In genomic region chr21:45539046-45539795, GRCh38 we compare ENCODE assay signal across 15 cellular contexts. TPM values are rescaled to one million over a fixed set of nuclear protein-coding genes. Genes with fewer than 3 reads are reported as not detected.
DNase-seq lines count a peak whose midpoint lies in the region; ATAC-seq, FAIRE-seq and TF ChIP-seq lines count a peak whose summit lies in the region.
"Had no signal": no experiment of that assay in that cellular context is flagged by ENCODE, and none has a peak within 500 bp of the region (broad histone marks: within the 10 kb centered on the region; RNA-seq: fewer than 3 reads in every experiment).

No MANE protein-coding gene starts in this region.

- H3K27ac Mint-ChIP-seq in stimulated activated naive CD8-positive, alpha-beta T cell treated with anti-CD3 and anti-CD28 coated beads, Interleukin-15, amount 100 ng/mL, for 72 hours = peak overlapping the region in 1 of 2 donors; percentile 88
- H3K27ac Mint-ChIP-seq in neural progenitor cell = no peak overlapping the region
- H3K27ac Mint-ChIP-seq: immature natural killer cell; stimulated activated memory B cell treated with anti-CD40 and anti-IgM and Interleukin-4, amounts not matched to agents 10 μg/mL and 1 μg/mL and 100 μg/mL, for 72 hours had no signal

- H4K20me1 ChIP-seq in neural progenitor cell (ENCODE audit: low read depth) = peaks cover 42% of the 10 kb centered on the region

- peaks cover 24% of the 10 kb centered on the region for H3K79me2 ChIP-seq in neural progenitor cell (ENCODE audit: low read depth)

- in situ Hi-C loops in HAP-1 (cut with MboI; ENCODE audit: low sequenced_read_pairs) = no loop called here

- H3K27ac ChIP-seq in kidney (ENCODE audit: low read depth in 2 of 2, low read length in 2 of 2) = no peak overlapping the region
- H3K27ac ChIP-seq in neural progenitor cell = no peak overlapping the region
- H3K27ac ChIP-seq: 22Rv1, esophagus squamous epithelium had no signal

- peak overlapping the region; percentile 57 to 86 for H3K4me3 Mint-ChIP-seq in stimulated activated naive CD8-positive, alpha-beta T cell treated with anti-CD3 and anti-CD28 coated beads, Interleukin-15, amount 100 ng/mL, for 72 hours
- H3K4me3 Mint-ChIP-seq in neural progenitor cell = no peak overlapping the region
- H3K4me3 Mint-ChIP-seq: stimulated activated memory B cell treated with anti-CD40 and anti-IgM and Interleukin-4, amounts not matched to agents 10 μg/mL and 1 μg/mL and 100 μg/mL, for 72 hours had no signal

- H3K36me3 Mint-ChIP-seq in neural progenitor cell = peaks cover 3% of the 10 kb centered on the region
- H3K36me3 Mint-ChIP-seq: immature natural killer cell had no signal

- H3K9ac ChIP-seq in kidney (ENCODE audit: low read length in 2 of 2) (no peak overlapping the region), neural progenitor cell (no peak overlapping the region)

- intact Hi-C loops in kidney (cut with DNase I) = no loop called here

- peak; percentile 29 for DNase-seq in activated CD4-positive, CD25-positive, alpha-beta regulatory T cell treated with anti-CD3 and anti-CD28 coated beads, Interleukin-2, amount 50 U/mL, for 72 hours
- DNase-seq in activated CD8-positive, alpha-beta memory T cell treated with anti-CD3 and anti-CD28 coated beads, Interleukin-2, amount 50 U/mL, for 48 hours = peak; percentile 50
- peak; percentile 71 for DNase-seq in kidney
- DNase-seq in stimulated activated naive CD8-positive, alpha-beta T cell treated with anti-CD3 and anti-CD28 coated beads, Interleukin-15, amount 100 ng/mL, for 72 hours = no peak
- DNase-seq in HAP-1 (ENCODE audit: low spot score in 2 of 2) = no peak
- DNase-seq in cortex of kidney (lab: John Stamatoyannopoulos, UW) = no peak
- no peak for DNase-seq in neural progenitor cell (ENCODE audit: low spot score)
- DNase-seq: central memory CD4-positive, alpha-beta T cell; DMS79 treated with DMSO at 0.1 percent for 48 hours; esophagus squamous epithelium; immature natural killer cell had no signal

- no peak for TF ChIP-seq CTCF in kidney (IDR thresholded peaks at IDR 0.05; ENCODE audit: borderline replicate concordance, extremely low read depth, insufficient read depth)
- TF ChIP-seq CTCF in neural progenitor cell (IDR thresholded peaks at IDR 0.05) = no peak

- peaks cover 71% of the 10 kb centered on the region for H3K4me1 Mint-ChIP-seq in stimulated activated naive CD8-positive, alpha-beta T cell treated with anti-CD3 and anti-CD28 coated beads, Interleukin-15, amount 100 ng/mL, for 72 hours
- peaks cover 37% of the 10 kb centered on the region for H3K4me1 Mint-ChIP-seq in neural progenitor cell

- no peaks in the 10 kb centered on the region for H3K9me3 ChIP-seq in kidney (ENCODE audit: control insufficient read depth in 1 of 2, low read length in 2 of 2)
- no peaks in the 10 kb centered on the region for H3K9me3 ChIP-seq in HAP-1
- H3K9me3 ChIP-seq in neural progenitor cell (ENCODE audit: low read depth) = no peaks in the 10 kb centered on the region
- H3K9me3 ChIP-seq: esophagus squamous epithelium had no signal

- H3K36me3 ChIP-seq in kidney (ENCODE audit: control insufficient read depth in 1 of 2, insufficient read depth in 2 of 2, low read length in 2 of 2) (no peaks in the 10 kb centered on the region), HAP-1 (replicated peaks) (peaks cover 44% of the 10 kb centered on the region), neural progenitor cell (no peaks in the 10 kb centered on the region)
- H3K36me3 ChIP-seq: esophagus squamous epithelium had no signal

- no peaks in the 10 kb centered on the region for H3F3A ChIP-seq in neural progenitor cell (ENCODE audit: low read depth)

- no peaks in the 10 kb centered on the region for H3K27me3 ChIP-seq in HAP-1 (ENCODE audit: low read depth)
- no peaks in the 10 kb centered on the region for H3K27me3 ChIP-seq in neural progenitor cell
- H3K27me3 ChIP-seq: esophagus squamous epithelium had no signal

- no peak for FAIRE-seq in kidney (lab: Jason Lieb, UNC)

- peaks cover 0 to 12% of the 10 kb centered on the region in 2 donors for H3K4me1 ChIP-seq in kidney (ENCODE audit: control insufficient read depth in 1 of 2, insufficient read depth in 1 of 2, low read depth in 1 of 2, low read length in 2 of 2)
- H3K4me1 ChIP-seq in HAP-1 = no peaks in the 10 kb centered on the region; the same call in 1 of the 2 replicates
- H3K4me1 ChIP-seq in neural progenitor cell = peaks cover 26% of the 10 kb centered on the region

- no peaks in the 10 kb centered on the region for H3K9me3 Mint-ChIP-seq in stimulated activated naive CD8-positive, alpha-beta T cell treated with anti-CD3 and anti-CD28 coated beads, Interleukin-15, amount 100 ng/mL, for 72 hours
- no peaks in the 10 kb centered on the region for H3K9me3 Mint-ChIP-seq in neural progenitor cell
- H3K9me3 Mint-ChIP-seq: immature natural killer cell; naive thymus-derived CD8-positive, alpha-beta T cell; stimulated activated memory B cell treated with anti-CD40 and anti-IgM and Interleukin-4, amounts not matched to agents 10 μg/mL and 1 μg/mL and 100 μg/mL, for 72 hours had no signal

- H3K4me2 ChIP-seq in neural progenitor cell = no peak overlapping the region

- H3K27me3 Mint-ChIP-seq in stimulated activated naive CD8-positive, alpha-beta T cell treated with anti-CD3 and anti-CD28 coated beads, Interleukin-15, amount 100 ng/mL, for 72 hours = no peaks in the 10 kb centered on the region
- H3K27me3 Mint-ChIP-seq in neural progenitor cell (ENCODE audit: insufficient read depth, low read depth) = peaks cover 3% of the 10 kb centered on the region
- H3K27me3 Mint-ChIP-seq: naive thymus-derived CD8-positive, alpha-beta T cell; stimulated activated memory B cell treated with anti-CD40 and anti-IgM and Interleukin-4, amounts not matched to agents 10 μg/mL and 1 μg/mL and 100 μg/mL, for 72 hours had no signal

- H2AFZ ChIP-seq in neural progenitor cell (replicated peaks) = no peak overlapping the region

- no peak for ATAC-seq in activated CD4-positive, CD25-positive, alpha-beta regulatory T cell treated with anti-CD3 and anti-CD28 coated beads, Interleukin-2, amount 50 U/mL, for 24 hours
- ATAC-seq in stimulated activated naive CD8-positive, alpha-beta T cell treated with anti-CD3 and anti-CD28 coated beads, Interleukin-15, amount 100 ng/mL, for 72 hours = no peak
- ATAC-seq: naive thymus-derived CD8-positive, alpha-beta T cell; stimulated activated memory B cell treated with anti-CD40 and anti-IgM and Interleukin-4, amounts not matched to agents 10 μg/mL and 1 μg/mL and 100 μg/mL, for 72 hours had no signal

- no peak overlapping the region for H3K4me3 ChIP-seq in kidney (ENCODE audit: low read length in 2 of 2)
- no peak overlapping the region for H3K4me3 ChIP-seq in HAP-1
- H3K4me3 ChIP-seq in neural progenitor cell = no peak overlapping the region
- H3K4me3 ChIP-seq: esophagus squamous epithelium had no signal

RNA-seq across cellular contexts. Expression of gene SLC19A1, which starts 3.0 kb away (rescaled TPM):
- total RNA-seq in kidney = 7.2 TPM
- 5.1 TPM for polyA plus RNA-seq in kidney (ENCODE audit: insufficient read depth, low read depth, low replicate concordance)
- total RNA-seq in neural progenitor cell (ENCODE audit: low replicate concordance) = 7.7 and 17.3 TPM in 2 replicates

Comparison
In these comparisons a context has a peak if more than half of its experiments do, and no peak if none do; other contexts are left out.
1. DNase-seq: peak in activated CD4-positive, CD25-positive, alpha-beta regulatory T cell treated with anti-CD3 and anti-CD28 coated beads, Interleukin-2, amount 50 U/mL, for 72 hours (single experiment), activated CD8-positive, alpha-beta memory T cell treated with anti-CD3 and anti-CD28 coated beads, Interleukin-2, amount 50 U/mL, for 48 hours (single experiment) and kidney (single experiment); none in stimulated activated naive CD8-positive, alpha-beta T cell treated with anti-CD3 and anti-CD28 coated beads, Interleukin-15, amount 100 ng/mL, for 72 hours (0 of 2), HAP-1 (0 of 2), cortex of kidney (single experiment) and neural progenitor cell (single experiment).